ENCODE assay signal across 10 cellular contexts in genomic region chr15:65787260-65787659, GRCh38. TPM values are rescaled to one million over a fixed set of nuclear protein-coding genes. Genes with fewer than 3 reads are reported as not detected.
DNase-seq lines count a peak whose midpoint lies in the region; FAIRE-seq and TF ChIP-seq lines count a peak whose summit lies in the region.
"Had no signal": no experiment of that assay in that cellular context is flagged by ENCODE, and none has a peak within 500 bp of the region (broad histone marks: within the 10 kb centered on the region; RNA-seq: fewer than 3 reads in every experiment).

No MANE protein-coding gene starts in this region.

- H3K9me3 ChIP-seq in suprapubic skin, result no peaks in the 10 kb centered on the region

- DNase-seq in activated CD4-positive, alpha-beta T cell treated with anti-CD3 and anti-CD28 coated beads, Interleukin-2, amount 10 ng/mL, durations not matched to agents 24 days and 14 days, result no peak
- no peak for DNase-seq in activated CD4-positive, alpha-beta T cell treated with anti-CD3 and anti-CD28 coated beads for 1 hour
- DNase-seq in activated CD4-positive, alpha-beta memory T cell treated with anti-CD3 and anti-CD28 coated beads for 36 hours, result no peak
- DNase-seq in suprapubic skin (ENCODE audit: low spot score in 2 of 2) (no peak), H54 (ENCODE audit: insufficient read length, low spot score) (no peak), NCI-H510A (lab: John Stamatoyannopoulos, UW) (no peak)
- no peak for DNase-seq in stimulated activated CD4-positive, alpha-beta T cell treated with anti-CD3 and anti-CD28 coated beads, Interleukin-4, amount 100 ng/mL, for 24 hours
- DNase-seq: NCI-H510A treated with DMSO at 0.1 percent for 48 hours, T1000 had no signal

- TF ChIP-seq CTCF in suprapubic skin (IDR thresholded peaks at IDR 0.05), result no peak

- FAIRE-seq in islet of Langerhans (lab: Jason Lieb, UNC), result peak; percentile 55
- no peak for FAIRE-seq in H54 (lab: Jason Lieb, UNC)

- H3K4me3 Mint-ChIP-seq in activated CD4-positive, alpha-beta T cell treated with anti-CD3 and anti-CD28 coated beads, Interleukin-2, amount 10 ng/mL, durations not matched to agents 24 days and 14 days, result peak overlapping the region; percentile 34
- peak overlapping the region; percentile 53 for H3K4me3 Mint-ChIP-seq in activated CD4-positive, alpha-beta memory T cell treated with anti-CD3 and anti-CD28 coated beads for 36 hours

- 36% methylated on average over 2 of the region's 2 CpGs for WGBS in suprapubic skin

- H3K36me3 ChIP-seq in suprapubic skin, result no peaks in the 10 kb centered on the region

- peak overlapping the region; percentile 6 for H3K4me3 ChIP-seq in suprapubic skin

- intact Hi-C loops in activated CD4-positive, alpha-beta T cell treated with anti-CD3 and anti-CD28 coated beads, Interleukin-2, amount 10 ng/mL, durations not matched to agents 24 days and 14 days (cut with micrococcal nuclease), result loop anchor here (2.0 kb wide), 1 partner anchor 14 kb away; no protein-coding TSS in a partner anchor
- intact Hi-C loops in activated CD4-positive, alpha-beta memory T cell treated with anti-CD3 and anti-CD28 coated beads for 36 hours (cut with micrococcal nuclease), result loop anchor here (1.0 kb wide), 1 partner anchor 21 kb away; no protein-coding TSS in a partner anchor

- POLR2A ChIA-PET in activated CD4-positive, alpha-beta memory T cell treated with anti-CD3 and anti-CD28 coated beads for 36 hours (lab: Charles Lee), result no interaction called here

- peaks cover 20% of the 10 kb centered on the region for H3K4me1 ChIP-seq in suprapubic skin

- TF ChIP-seq EP300 in suprapubic skin (IDR thresholded peaks at IDR 0.05), result no peak

- peaks cover 38% of the 10 kb centered on the region for H3K4me1 Mint-ChIP-seq in activated CD4-positive, alpha-beta T cell treated with anti-CD3 and anti-CD28 coated beads, Interleukin-2, amount 10 ng/mL, durations not matched to agents 24 days and 14 days
- peaks cover 39% of the 10 kb centered on the region for H3K4me1 Mint-ChIP-seq in activated CD4-positive, alpha-beta memory T cell treated with anti-CD3 and anti-CD28 coated beads for 36 hours (ENCODE audit: low read depth)

- TF ChIP-seq POLR2A in suprapubic skin (IDR thresholded peaks at IDR 0.05) (no peak), H54 (IDR thresholded peaks at IDR 0.05; ENCODE audit: low read depth, low read length) (no peak)

- H3K9me3 Mint-ChIP-seq in activated CD4-positive, alpha-beta T cell treated with anti-CD3 and anti-CD28 coated beads, Interleukin-2, amount 10 ng/mL, durations not matched to agents 24 days and 14 days, result no peaks in the 10 kb centered on the region
- no peaks in the 10 kb centered on the region for H3K9me3 Mint-ChIP-seq in activated CD4-positive, alpha-beta memory T cell treated with anti-CD3 and anti-CD28 coated beads for 36 hours

- peaks cover 18% of the 10 kb centered on the region for H3K36me3 Mint-ChIP-seq in activated CD4-positive, alpha-beta T cell treated with anti-CD3 and anti-CD28 coated beads, Interleukin-2, amount 10 ng/mL, durations not matched to agents 24 days and 14 days (ENCODE audit: low read depth)
- peaks cover 7% of the 10 kb centered on the region for H3K36me3 Mint-ChIP-seq in activated CD4-positive, alpha-beta memory T cell treated with anti-CD3 and anti-CD28 coated beads for 36 hours

- no peak overlapping the region for H3K27ac ChIP-seq in suprapubic skin

- CTCF ChIA-PET in activated CD4-positive, alpha-beta memory T cell treated with anti-CD3 and anti-CD28 coated beads for 36 hours (lab: Charles Lee), result interaction anchor here (1.0 kb wide), 1 partner anchor 69 kb away, joined by 3 read pairs; no protein-coding TSS in a partner anchor

- no peaks in the 10 kb centered on the region for H3K27me3 Mint-ChIP-seq in activated CD4-positive, alpha-beta T cell treated with anti-CD3 and anti-CD28 coated beads, Interleukin-2, amount 10 ng/mL, durations not matched to agents 24 days and 14 days
- H3K27me3 Mint-ChIP-seq in activated CD4-positive, alpha-beta memory T cell treated with anti-CD3 and anti-CD28 coated beads for 36 hours, result no peaks in the 10 kb centered on the region

- no peaks in the 10 kb centered on the region for H3K27me3 ChIP-seq in suprapubic skin

- H3K27ac Mint-ChIP-seq in activated CD4-positive, alpha-beta T cell treated with anti-CD3 and anti-CD28 coated beads, Interleukin-2, amount 10 ng/mL, durations not matched to agents 24 days and 14 days, result peak overlapping the region; percentile 70
- peak overlapping the region; percentile 85 for H3K27ac Mint-ChIP-seq in activated CD4-positive, alpha-beta memory T cell treated with anti-CD3 and anti-CD28 coated beads for 36 hours

RNA-seq across cellular contexts. Expression of gene DENND4A, which starts 4.8 kb away (rescaled TPM):
- 44.2 and 48.3 TPM in 2 replicates for total RNA-seq in activated CD4-positive, alpha-beta T cell treated with anti-CD3 and anti-CD28 coated beads, Interleukin-2, amount 10 ng/mL, durations not matched to agents 24 days and 14 days
- 10 to 100 TPM; 39.9 to 41.3 TPM for total RNA-seq in activated CD4-positive, alpha-beta memory T cell treated with anti-CD3 and anti-CD28 coated beads for 36 hours
- 10 to 100 TPM; 12.2 to 42.1 (median 14.2) TPM for total RNA-seq in suprapubic skin
